In genomic region chr1:68231627-68232303, GRCh38 we compare ENCODE assay signal across 8 cellular contexts. TPM values are rescaled to one million over a fixed set of nuclear protein-coding genes. Genes with fewer than 3 reads are reported as not detected.
DNase-seq lines count a peak whose midpoint lies in the region; ATAC-seq, FAIRE-seq and TF ChIP-seq lines count a peak whose summit lies in the region.

No MANE protein-coding gene starts in this region.

- H3K27me3 ChIP-seq in SJSA1 (replicated peaks) (no peaks in the 10 kb centered on the region; the same call in 1 of the 2 replicates), fibroblast of lung (ENCODE audit: control insufficient read depth, insufficient read depth, low read length) (no peaks in the 10 kb centered on the region)

- H3K9me3 ChIP-seq in SJSA1 (replicated peaks): no peaks in the 10 kb centered on the region
- H3K9me3 ChIP-seq in fibroblast of lung (ENCODE audit: control insufficient read depth, insufficient read depth, low read depth, low read length): no peaks in the 10 kb centered on the region

- peak overlapping the region; percentile 17 for H3K4me2 ChIP-seq in fibroblast of lung (ENCODE audit: extremely low read depth, insufficient read depth, low read length)

- DNase-seq in NCI-H526 (lab: John Stamatoyannopoulos, UW): peak; percentile 8 to 32
- no peak for DNase-seq in NCI-H526 treated with DMSO at 0.1 percent for 48 hours (lab: John Stamatoyannopoulos, UW)
- DNase-seq in SJSA1 (ENCODE audit: low read depth in 1 of 2, low spot score in 2 of 2): peak; percentile 62 to 70
- DNase-seq in fibroblast of lung (ENCODE audit: low read depth in 2 of 2): peak; percentile 79 to 90
- peak; percentile 67 for DNase-seq in myocyte (ENCODE audit: low read depth)
- DNase-seq in RCC 7860 (ENCODE audit: low spot score): no peak
- no peak for DNase-seq in NAMALWA (ENCODE audit: low spot score)

- H3K79me2 ChIP-seq in fibroblast of lung (ENCODE audit: control insufficient read depth, insufficient read depth, low read length): peaks cover 53% of the 10 kb centered on the region

- peak overlapping the region; percentile 60 for H2AFZ ChIP-seq in fibroblast of lung (ENCODE audit: low read length)

- TF ChIP-seq CTCF in fibroblast of lung (conservative IDR thresholded peaks at IDR 0.05 in 1 of 2, IDR thresholded peaks at IDR 0.05 in 1 of 2; ENCODE audit: low read depth in 1 of 2, low read length in 2 of 2): no peak

- ATAC-seq in HG02840 (IDR thresholded peaks at IDR 0.05; ENCODE audit: low FRiP score, unreplicated experiment): no peak

- no peaks in the 10 kb centered on the region for H4K20me1 ChIP-seq in fibroblast of lung (ENCODE audit: control insufficient read depth, extremely low read depth, insufficient read depth, low read length)

- peak overlapping the region; percentile 24 for H3K27ac ChIP-seq in SJSA1
- peak overlapping the region; percentile 86 for H3K27ac ChIP-seq in fibroblast of lung (ENCODE audit: insufficient read depth, low read length)

- H3K9ac ChIP-seq in fibroblast of lung (ENCODE audit: insufficient read depth, low read length): peak overlapping the region; percentile 80

- H3K36me3 ChIP-seq in SJSA1 (no peaks in the 10 kb centered on the region; the same call in 1 of the 2 replicates), fibroblast of lung (ENCODE audit: control insufficient read depth, insufficient read depth, low read length) (peaks cover 3% of the 10 kb centered on the region)

- peaks cover 20% of the 10 kb centered on the region for H3K4me1 ChIP-seq in SJSA1 (replicated peaks)
- peaks cover 6% of the 10 kb centered on the region for H3K4me1 ChIP-seq in fibroblast of lung (ENCODE audit: control insufficient read depth, extremely low read depth, insufficient read depth, low read length)

- no peak for FAIRE-seq in RCC 7860 (lab: Jason Lieb, UNC)

- H3K4me3 ChIP-seq in SJSA1 (peak overlapping the region; percentile 56), fibroblast of lung (replicated peaks in 1 of 4; ENCODE audit: control extremely low read depth in 1 of 4, insufficient read depth in 1 of 4, low read depth in 3 of 4, low read length in 4 of 4) (peak overlapping the region; percentile 69 to 100 (median 90))

RNA-seq across cellular contexts. Expression of gene WLS, which starts 0.6 kb away (rescaled TPM):
- total RNA-seq in SJSA1 (2014; rRNA removed; shearing (Covaris generic)): 18.6 and 26.7 TPM in 2 replicates
- 85.5 and 156 TPM in 2 replicates for total RNA-seq in fibroblast of lung
- 269 and 290 TPM in 2 replicates for polyA plus RNA-seq in fibroblast of lung
- 185 and 242 TPM in 2 replicates for polyA plus RNA-seq in fibroblast of lung (2012)
- 256 and 350 TPM in 2 replicates for polyA minus RNA-seq in fibroblast of lung (ENCODE audit: low replicate concordance)
- total RNA-seq in myocyte: 34.7 and 46.5 TPM in 2 replicates
- 68.2 TPM for polyA plus RNA-seq in myocyte (2012)

Comparison
In these comparisons a context has a peak if more than half of its experiments do, and no peak if none do; other contexts are left out.
1. DNase-seq: peak in NCI-H526 (2 of 2), SJSA1 (2 of 2), fibroblast of lung (2 of 2) and myocyte (single experiment); none in NCI-H526 treated with DMSO at 0.1 percent for 48 hours (single experiment), RCC 7860 (single experiment) and NAMALWA (single experiment).